23 cellular contexts compared by ENCODE assay signal in the genomic region with DNA sequence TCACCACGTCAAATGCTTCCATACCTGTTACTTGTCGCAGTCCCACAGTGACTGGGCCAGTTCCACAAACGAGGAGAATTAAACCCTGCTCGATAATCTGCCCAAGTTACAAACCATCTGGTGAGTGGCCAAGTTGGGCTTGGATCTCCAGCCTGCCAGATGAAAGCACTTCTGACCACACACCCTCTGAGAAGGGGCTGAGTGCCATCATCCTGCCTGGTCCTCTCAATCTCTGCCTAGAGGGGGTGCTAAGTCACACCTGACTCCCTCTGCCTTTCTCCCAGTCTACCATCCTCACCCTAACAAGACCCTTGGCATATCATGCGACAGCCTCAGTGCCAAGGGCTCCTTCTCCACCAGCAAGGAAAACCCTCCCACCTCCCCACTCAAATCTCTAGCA. TPM values are rescaled to one million over a fixed set of nuclear protein-coding genes. Genes with fewer than 3 reads are reported as not detected.
DNase-seq lines count a peak whose midpoint lies in the region; ATAC-seq and TF ChIP-seq lines count a peak whose summit lies in the region.
"Had no signal": no experiment of that assay in that cellular context is flagged by ENCODE, and none has a peak within 500 bp of the region (broad histone marks: within the 10 kb centered on the region; RNA-seq: fewer than 3 reads in every experiment).

No MANE protein-coding gene starts in this region.

- H3K23ac ChIP-seq in neuronal stem cell (ENCODE audit: low read depth, low read length, poor library complexity) = peak overlapping the region; percentile 40

- H3K4me2 ChIP-seq in neuronal stem cell (ENCODE audit: insufficient read depth, low read length, poor library complexity, severe bottlenecking) = no peak overlapping the region

- no peak overlapping the region for H2AK5ac ChIP-seq in neuronal stem cell (ENCODE audit: low read depth, low read length)

- H3K9ac ChIP-seq in neuronal stem cell (ENCODE audit: low read depth, low read length, poor library complexity) = no peak overlapping the region

- H3K36me3 Mint-ChIP-seq in activated CD8-positive, alpha-beta T cell treated with anti-CD3 and anti-CD28 coated beads, Interleukin-2, amount 10 ng/mL, durations not matched to agents 7 days and 5 days (ENCODE audit: low read depth) = peaks cover 38% of the 10 kb centered on the region
- peaks cover 22% of the 10 kb centered on the region for H3K36me3 Mint-ChIP-seq in activated CD8-positive, alpha-beta T cell treated with anti-CD3 and anti-CD28 coated beads for 36 hours (ENCODE audit: low read depth)
- H3K36me3 Mint-ChIP-seq in activated T-helper 17 cell treated with anti-CD3 and anti-CD28 coated beads, Interleukin-2, amount 50 U/mL, for 72 hours (ENCODE audit: low read depth) = peaks cover 76% of the 10 kb centered on the region
- H3K36me3 Mint-ChIP-seq in HFFc6 (ENCODE audit: low read depth) = peaks cover 38% of the 10 kb centered on the region
- H3K36me3 Mint-ChIP-seq in activated CD8-positive, alpha-beta memory T cell treated with anti-CD3 and anti-CD28 coated beads, Interleukin-2, amount 10 ng/mL, durations not matched to agents 7 days and 5 days = peaks cover 19% of the 10 kb centered on the region

- peaks cover 4% of the 10 kb centered on the region for H3K79me1 ChIP-seq in neuronal stem cell (ENCODE audit: low read depth, low read length)

- H2BK15ac ChIP-seq in neuronal stem cell (ENCODE audit: low read length) = no peak overlapping the region

- CTCF ChIA-PET in activated CD8-positive, alpha-beta T cell treated with anti-CD3 and anti-CD28 coated beads, Interleukin-2, amount 10 ng/mL, durations not matched to agents 7 days and 5 days (lab: Charles Lee) = interaction anchor here (1.5 kb wide), 1 partner anchor 106 kb away, joined by 3 read pairs; no protein-coding TSS in a partner anchor
- CTCF ChIA-PET in activated CD8-positive, alpha-beta T cell treated with anti-CD3 and anti-CD28 coated beads for 36 hours (lab: Charles Lee) = no interaction called here
- CTCF ChIA-PET in activated CD8-positive, alpha-beta memory T cell treated with anti-CD3 and anti-CD28 coated beads, Interleukin-2, amount 10 ng/mL, durations not matched to agents 7 days and 5 days (lab: Charles Lee) = no interaction called here

- H3K27ac ChIP-seq in neuronal stem cell (replicated peaks; ENCODE audit: low read length) = no peak overlapping the region
- H3K27ac ChIP-seq: 22Rv1, epithelial cell of prostate, sigmoid colon, vagina had no signal

- DNase-seq in activated CD8-positive, alpha-beta T cell treated with anti-CD3 and anti-CD28 coated beads, Interleukin-2, amount 10 ng/mL, durations not matched to agents 7 days and 5 days = no peak
- DNase-seq in activated CD8-positive, alpha-beta T cell treated with anti-CD3 and anti-CD28 coated beads for 36 hours = no peak
- DNase-seq in fibroblast of peridontal ligament (ENCODE audit: extremely low read depth) = peak; percentile 23
- no peak for DNase-seq in neuronal stem cell (ENCODE audit: low spot score)
- DNase-seq in HFFc6 = no peak
- no peak for DNase-seq in NCI-H774 (lab: John Stamatoyannopoulos, UW)
- DNase-seq in activated CD8-positive, alpha-beta memory T cell treated with anti-CD3 and anti-CD28 coated beads, Interleukin-2, amount 10 ng/mL, durations not matched to agents 7 days and 5 days = no peak
- DNase-seq: activated CD4-positive, alpha-beta T cell treated with anti-CD3 and anti-CD28 coated beads for 36 hours; activated naive CD4-positive, alpha-beta T cell treated with anti-CD3 and anti-CD28 coated beads for 36 hours; cerebellar nuclear complex; HCEC 1CT; NCI-H2029 treated with DMSO at 0.1 percent for 48 hours; NCI-H226; NCI-H748 treated with DMSO at 0.1 percent for 48 hours; sigmoid colon; stimulated activated naive CD4-positive, alpha-beta T cell treated with Interleukin-2 at 50 U/mL for 16 hours; T-helper 2 cell had no signal

- no peak overlapping the region for H2BK120ac ChIP-seq in neuronal stem cell (ENCODE audit: low read depth, low read length)

- no peak overlapping the region for H2BK5ac ChIP-seq in neuronal stem cell (ENCODE audit: low read length)

- no peak overlapping the region for H3K18ac ChIP-seq in neuronal stem cell (ENCODE audit: low read length)

- peaks cover 0 to 3% of the 10 kb centered on the region in 2 donors for H3K4me1 ChIP-seq in neuronal stem cell (ENCODE audit: control insufficient read depth in 2 of 2, insufficient read depth in 1 of 2, low read depth in 1 of 2, low read length in 2 of 2)
- H3K4me1 ChIP-seq: sigmoid colon, vagina had no signal

- no peak overlapping the region for H2BK12ac ChIP-seq in neuronal stem cell (ENCODE audit: low read length)

- WGBS in neuronal stem cell (ENCODE audit: extremely low coverage in 2 of 2, insufficient read length in 2 of 2, insufficient replicate concordance in 1 of 2), 2 donors = no CpG with 5 or more reads among the region's 5 CpGs

- peaks cover 53 to 86% of the 10 kb centered on the region in 2 donors for H3K36me3 ChIP-seq in neuronal stem cell (replicated peaks in 1 of 2; ENCODE audit: control insufficient read depth in 2 of 2, insufficient read depth in 2 of 2, low read length in 2 of 2)

- no peaks in the 10 kb centered on the region for H3K27me3 Mint-ChIP-seq in activated CD8-positive, alpha-beta T cell treated with anti-CD3 and anti-CD28 coated beads, Interleukin-2, amount 10 ng/mL, durations not matched to agents 7 days and 5 days (ENCODE audit: low read depth)
- H3K27me3 Mint-ChIP-seq in activated CD8-positive, alpha-beta T cell treated with anti-CD3 and anti-CD28 coated beads for 36 hours = no peaks in the 10 kb centered on the region
- H3K27me3 Mint-ChIP-seq in activated T-helper 17 cell treated with anti-CD3 and anti-CD28 coated beads, Interleukin-2, amount 50 U/mL, for 72 hours = no peaks in the 10 kb centered on the region
- peaks cover 6% of the 10 kb centered on the region; the same call in 1 of the 2 replicates for H3K27me3 Mint-ChIP-seq in HFFc6 (ENCODE audit: insufficient read depth)
- H3K27me3 Mint-ChIP-seq in activated CD8-positive, alpha-beta memory T cell treated with anti-CD3 and anti-CD28 coated beads, Interleukin-2, amount 10 ng/mL, durations not matched to agents 7 days and 5 days = no peaks in the 10 kb centered on the region
- H3K27me3 Mint-ChIP-seq: activated CD4-positive, alpha-beta T cell treated with anti-CD3 and anti-CD28 coated beads for 36 hours had no signal

- H3K9me3 Mint-ChIP-seq in activated CD8-positive, alpha-beta T cell treated with anti-CD3 and anti-CD28 coated beads, Interleukin-2, amount 10 ng/mL, durations not matched to agents 7 days and 5 days (ENCODE audit: insufficient read depth) = no peaks in the 10 kb centered on the region
- no peaks in the 10 kb centered on the region for H3K9me3 Mint-ChIP-seq in activated CD8-positive, alpha-beta T cell treated with anti-CD3 and anti-CD28 coated beads for 36 hours
- H3K9me3 Mint-ChIP-seq in activated T-helper 17 cell treated with anti-CD3 and anti-CD28 coated beads, Interleukin-2, amount 50 U/mL, for 72 hours = no peaks in the 10 kb centered on the region
- no peaks in the 10 kb centered on the region for H3K9me3 Mint-ChIP-seq in HFFc6
- no peaks in the 10 kb centered on the region for H3K9me3 Mint-ChIP-seq in activated CD8-positive, alpha-beta memory T cell treated with anti-CD3 and anti-CD28 coated beads, Interleukin-2, amount 10 ng/mL, durations not matched to agents 7 days and 5 days (ENCODE audit: low read depth)
- H3K9me3 Mint-ChIP-seq: activated naive CD4-positive, alpha-beta T cell treated with anti-CD3 and anti-CD28 coated beads for 36 hours had no signal

- no peaks in the 10 kb centered on the region for H3K4me1 Mint-ChIP-seq in activated CD8-positive, alpha-beta T cell treated with anti-CD3 and anti-CD28 coated beads, Interleukin-2, amount 10 ng/mL, durations not matched to agents 7 days and 5 days (ENCODE audit: low read depth)
- peaks cover 4% of the 10 kb centered on the region for H3K4me1 Mint-ChIP-seq in activated CD8-positive, alpha-beta T cell treated with anti-CD3 and anti-CD28 coated beads for 36 hours (ENCODE audit: low read depth)
- H3K4me1 Mint-ChIP-seq in activated T-helper 17 cell treated with anti-CD3 and anti-CD28 coated beads, Interleukin-2, amount 50 U/mL, for 72 hours = no peaks in the 10 kb centered on the region
- no peaks in the 10 kb centered on the region for H3K4me1 Mint-ChIP-seq in HFFc6 (ENCODE audit: low read depth)
- H3K4me1 Mint-ChIP-seq in activated CD8-positive, alpha-beta memory T cell treated with anti-CD3 and anti-CD28 coated beads, Interleukin-2, amount 10 ng/mL, durations not matched to agents 7 days and 5 days = peaks cover 3% of the 10 kb centered on the region

- no peak overlapping the region for H3K4me3 Mint-ChIP-seq in activated CD8-positive, alpha-beta T cell treated with anti-CD3 and anti-CD28 coated beads, Interleukin-2, amount 10 ng/mL, durations not matched to agents 7 days and 5 days
- H3K4me3 Mint-ChIP-seq in activated CD8-positive, alpha-beta T cell treated with anti-CD3 and anti-CD28 coated beads for 36 hours = no peak overlapping the region
- no peak overlapping the region for H3K4me3 Mint-ChIP-seq in activated T-helper 17 cell treated with anti-CD3 and anti-CD28 coated beads, Interleukin-2, amount 50 U/mL, for 72 hours
- no peak overlapping the region for H3K4me3 Mint-ChIP-seq in HFFc6
- no peak overlapping the region for H3K4me3 Mint-ChIP-seq in activated CD8-positive, alpha-beta memory T cell treated with anti-CD3 and anti-CD28 coated beads, Interleukin-2, amount 10 ng/mL, durations not matched to agents 7 days and 5 days
- H3K4me3 Mint-ChIP-seq: activated CD4-positive, alpha-beta T cell treated with anti-CD3 and anti-CD28 coated beads for 36 hours; activated naive CD4-positive, alpha-beta T cell treated with anti-CD3 and anti-CD28 coated beads for 36 hours had no signal

- POLR2A ChIA-PET in activated CD8-positive, alpha-beta T cell treated with anti-CD3 and anti-CD28 coated beads, Interleukin-2, amount 10 ng/mL, durations not matched to agents 7 days and 5 days (lab: Charles Lee) = no interaction called here
- POLR2A ChIA-PET in activated CD8-positive, alpha-beta T cell treated with anti-CD3 and anti-CD28 coated beads for 36 hours (lab: Charles Lee) = no interaction called here

- no peak for TF ChIP-seq CTCF in activated CD8-positive, alpha-beta T cell treated with anti-CD3 and anti-CD28 coated beads for 36 hours (IDR thresholded peaks at IDR 0.05)
- no peak for TF ChIP-seq CTCF in HFFc6 (IDR thresholded peaks at IDR 0.05)

- no peak overlapping the region for H3K4me3 ChIP-seq in neuronal stem cell (ENCODE audit: low read length in 2 of 2)
- H3K4me3 ChIP-seq: K562, lung, sigmoid colon, vagina had no signal

- H4K91ac ChIP-seq in neuronal stem cell (ENCODE audit: low read depth, low read length, poor library complexity) = no peak overlapping the region

- no peak overlapping the region for H2AFZ ChIP-seq in neuronal stem cell (ENCODE audit: low read length)

- peak overlapping the region; percentile 57 for H3K27ac Mint-ChIP-seq in activated CD8-positive, alpha-beta T cell treated with anti-CD3 and anti-CD28 coated beads, Interleukin-2, amount 10 ng/mL, durations not matched to agents 7 days and 5 days
- H3K27ac Mint-ChIP-seq in activated CD8-positive, alpha-beta T cell treated with anti-CD3 and anti-CD28 coated beads for 36 hours = no peak overlapping the region
- H3K27ac Mint-ChIP-seq in activated T-helper 17 cell treated with anti-CD3 and anti-CD28 coated beads, Interleukin-2, amount 50 U/mL, for 72 hours = peak overlapping the region; percentile 12
- no peak overlapping the region for H3K27ac Mint-ChIP-seq in HFFc6
- H3K27ac Mint-ChIP-seq in activated CD8-positive, alpha-beta memory T cell treated with anti-CD3 and anti-CD28 coated beads, Interleukin-2, amount 10 ng/mL, durations not matched to agents 7 days and 5 days = no peak overlapping the region
- H3K27ac Mint-ChIP-seq: activated CD4-positive, alpha-beta T cell treated with anti-CD3 and anti-CD28 coated beads for 36 hours; activated naive CD4-positive, alpha-beta T cell treated with anti-CD3 and anti-CD28 coated beads for 36 hours had no signal

- no peaks in the 10 kb centered on the region for H3K27me3 ChIP-seq in neuronal stem cell (ENCODE audit: control insufficient read depth in 3 of 3, insufficient read depth in 3 of 3, low read depth in 1 of 3, low read length in 3 of 3)
- H3K27me3 ChIP-seq: sigmoid colon, vagina had no signal

- H3K9me3 ChIP-seq in neuronal stem cell (replicated peaks in 1 of 2; ENCODE audit: control insufficient read depth in 2 of 2, insufficient read depth in 1 of 2, low read depth in 1 of 2, low read length in 2 of 2) = no peaks in the 10 kb centered on the region
- H3K9me3 ChIP-seq: sigmoid colon, vagina had no signal

- no peak for ATAC-seq in activated CD8-positive, alpha-beta T cell treated with anti-CD3 and anti-CD28 coated beads, Interleukin-2, amount 10 ng/mL, durations not matched to agents 7 days and 5 days
- no peak for ATAC-seq in activated CD8-positive, alpha-beta T cell treated with anti-CD3 and anti-CD28 coated beads for 36 hours
- no peak for ATAC-seq in activated T-helper 17 cell treated with anti-CD3 and anti-CD28 coated beads, Interleukin-2, amount 50 U/mL, for 72 hours (replicated peaks)
- ATAC-seq in activated CD8-positive, alpha-beta memory T cell treated with anti-CD3 and anti-CD28 coated beads, Interleukin-2, amount 10 ng/mL, durations not matched to agents 7 days and 5 days = no peak
- ATAC-seq: activated CD4-positive, alpha-beta T cell treated with anti-CD3 and anti-CD28 coated beads for 36 hours; K562 had no signal

- no peak overlapping the region for H3K14ac ChIP-seq in neuronal stem cell (ENCODE audit: low read length)

- intact Hi-C loops in activated CD8-positive, alpha-beta T cell treated with anti-CD3 and anti-CD28 coated beads for 36 hours (cut with micrococcal nuclease) = no loop called here

- H3K4ac ChIP-seq in neuronal stem cell (ENCODE audit: low read length) = no peak overlapping the region

- H4K8ac ChIP-seq in neuronal stem cell (ENCODE audit: low read depth, low read length) = no peak overlapping the region

RNA-seq across cellular contexts. Expression of a gene that starts 15.8 kb away (rescaled TPM):
- total RNA-seq in activated CD8-positive, alpha-beta T cell treated with anti-CD3 and anti-CD28 coated beads, Interleukin-2, amount 10 ng/mL, durations not matched to agents 7 days and 5 days = 10 to 100 TPM; 84.3 to 92.8 TPM
- 10 to 100 TPM; 47.9 to 48.0 TPM for total RNA-seq in activated CD8-positive, alpha-beta T cell treated with anti-CD3 and anti-CD28 coated beads for 36 hours
- total RNA-seq in activated T-helper 17 cell treated with anti-CD3 and anti-CD28 coated beads, Interleukin-2, amount 50 U/mL, for 72 hours = 10 to 100 TPM; 31.4 to 78.1 TPM
- 51.0 TPM for polyA plus RNA-seq in neuronal stem cell (2013, experiment 1 of 2)
- 50.1 TPM for polyA plus RNA-seq in neuronal stem cell (2013, experiment 2 of 2)
- total RNA-seq in HFFc6 (2021; fragmentation: NEBNext Ultra II Directional; extraction: Animal tissue kit (Norgen Biotek cat#: 25700)) = 100 to 1,000 TPM in 2 of 6 experiments, 10 to 100 TPM in 4; 85.0 to 101 (median 96.4) TPM
- total RNA-seq in activated CD8-positive, alpha-beta memory T cell treated with anti-CD3 and anti-CD28 coated beads, Interleukin-2, amount 10 ng/mL, durations not matched to agents 7 days and 5 days = 10 to 100 TPM; 60.9 to 71.8 TPM

RNA-seq across cellular contexts. Expression of a gene that starts 16.5 kb away (rescaled TPM):
- total RNA-seq in activated CD8-positive, alpha-beta T cell treated with anti-CD3 and anti-CD28 coated beads, Interleukin-2, amount 10 ng/mL, durations not matched to agents 7 days and 5 days = 1 to 10 TPM; 8.5 to 8.9 TPM
- total RNA-seq in activated CD8-positive, alpha-beta T cell treated with anti-CD3 and anti-CD28 coated beads for 36 hours = 10 to 100 TPM; 13.9 TPM
- 10 to 100 TPM; 11.4 to 22.3 TPM for total RNA-seq in activated T-helper 17 cell treated with anti-CD3 and anti-CD28 coated beads, Interleukin-2, amount 50 U/mL, for 72 hours
- 16.9 TPM for polyA plus RNA-seq in neuronal stem cell (2013, experiment 1 of 2)
- 16.9 TPM for polyA plus RNA-seq in neuronal stem cell (2013, experiment 2 of 2)
- 10 to 100 TPM; 33.7 to 50.3 (median 37.0) TPM for total RNA-seq in HFFc6 (2021; fragmentation: NEBNext Ultra II Directional; extraction: Animal tissue kit (Norgen Biotek cat#: 25700))
- total RNA-seq in activated CD8-positive, alpha-beta memory T cell treated with anti-CD3 and anti-CD28 coated beads, Interleukin-2, amount 10 ng/mL, durations not matched to agents 7 days and 5 days = 10 to 100 TPM; 10.4 to 12.0 TPM

RNA-seq across cellular contexts. Expression of a gene that starts 22.0 kb away (rescaled TPM):
- total RNA-seq in activated CD8-positive, alpha-beta T cell treated with anti-CD3 and anti-CD28 coated beads, Interleukin-2, amount 10 ng/mL, durations not matched to agents 7 days and 5 days = 10 to 100 TPM; 57.5 to 58.7 TPM
- total RNA-seq in activated CD8-positive, alpha-beta T cell treated with anti-CD3 and anti-CD28 coated beads for 36 hours = 100 to 1,000 TPM; 108 TPM
- 10 to 100 TPM; 65.2 to 67.3 TPM for total RNA-seq in activated T-helper 17 cell treated with anti-CD3 and anti-CD28 coated beads, Interleukin-2, amount 50 U/mL, for 72 hours
- 46.8 TPM for polyA plus RNA-seq in neuronal stem cell (2013, experiment 1 of 2)
- polyA plus RNA-seq in neuronal stem cell (2013, experiment 2 of 2) = 50.0 TPM
- total RNA-seq in HFFc6 (2021; fragmentation: NEBNext Ultra II Directional; extraction: Animal tissue kit (Norgen Biotek cat#: 25700)) = 10 to 100 TPM; 52.6 to 62.9 (median 58.7) TPM
- 10 to 100 TPM; 64.2 to 71.0 TPM for total RNA-seq in activated CD8-positive, alpha-beta memory T cell treated with anti-CD3 and anti-CD28 coated beads, Interleukin-2, amount 10 ng/mL, durations not matched to agents 7 days and 5 days

RNA-seq across cellular contexts. Expression of a gene that starts 22.2 kb away (rescaled TPM):
- 10 to 100 TPM; 11.1 to 12.4 TPM for total RNA-seq in activated CD8-positive, alpha-beta T cell treated with anti-CD3 and anti-CD28 coated beads, Interleukin-2, amount 10 ng/mL, durations not matched to agents 7 days and 5 days
- total RNA-seq in activated CD8-positive, alpha-beta T cell treated with anti-CD3 and anti-CD28 coated beads for 36 hours = 10 to 100 TPM; 10.6 to 11.5 TPM
- total RNA-seq in activated T-helper 17 cell treated with anti-CD3 and anti-CD28 coated beads, Interleukin-2, amount 50 U/mL, for 72 hours = 10 to 100 TPM; 19.7 to 31.4 TPM
- 14.2 TPM for polyA plus RNA-seq in neuronal stem cell (2013, experiment 1 of 2)
- polyA plus RNA-seq in neuronal stem cell (2013, experiment 2 of 2) = 14.7 TPM
- 10 to 100 TPM; 10.7 to 12.6 (median 11.8) TPM for total RNA-seq in HFFc6 (2021; fragmentation: NEBNext Ultra II Directional; extraction: Animal tissue kit (Norgen Biotek cat#: 25700))
- 10 to 100 TPM; 15.1 to 16.4 TPM for total RNA-seq in activated CD8-positive, alpha-beta memory T cell treated with anti-CD3 and anti-CD28 coated beads, Interleukin-2, amount 10 ng/mL, durations not matched to agents 7 days and 5 days

RNA-seq across cellular contexts. Expression of a gene that starts 23.1 kb away (rescaled TPM):
- total RNA-seq in activated CD8-positive, alpha-beta T cell treated with anti-CD3 and anti-CD28 coated beads, Interleukin-2, amount 10 ng/mL, durations not matched to agents 7 days and 5 days = 10 to 100 TPM; 75.4 to 76.0 TPM
- 10 to 100 TPM; 58.6 to 64.0 TPM for total RNA-seq in activated CD8-positive, alpha-beta T cell treated with anti-CD3 and anti-CD28 coated beads for 36 hours
- total RNA-seq in activated T-helper 17 cell treated with anti-CD3 and anti-CD28 coated beads, Interleukin-2, amount 50 U/mL, for 72 hours = 10 to 100 TPM; 64.0 to 65.6 TPM
- 95.2 TPM for polyA plus RNA-seq in neuronal stem cell (2013, experiment 1 of 2)
- polyA plus RNA-seq in neuronal stem cell (2013, experiment 2 of 2) = 93.6 TPM
- total RNA-seq in HFFc6 (2021; fragmentation: NEBNext Ultra II Directional; extraction: Animal tissue kit (Norgen Biotek cat#: 25700)) = 10 to 100 TPM; 41.6 to 51.2 (median 45.9) TPM
- 10 to 100 TPM; 62.6 to 75.1 TPM for total RNA-seq in activated CD8-positive, alpha-beta memory T cell treated with anti-CD3 and anti-CD28 coated beads, Interleukin-2, amount 10 ng/mL, durations not matched to agents 7 days and 5 days

Comparison
In these comparisons a context has a peak if more than half of its experiments do, and no peak if none do; other contexts are left out.
1. H3K27ac Mint-ChIP-seq: peak in activated CD8-positive, alpha-beta T cell treated with anti-CD3 and anti-CD28 coated beads, Interleukin-2, amount 10 ng/mL, durations not matched to agents 7 days and 5 days (single experiment) and activated T-helper 17 cell treated with anti-CD3 and anti-CD28 coated beads, Interleukin-2, amount 50 U/mL, for 72 hours (single experiment); none in activated CD8-positive, alpha-beta T cell treated with anti-CD3 and anti-CD28 coated beads for 36 hours (single experiment), HFFc6 (single experiment) and activated CD8-positive, alpha-beta memory T cell treated with anti-CD3 and anti-CD28 coated beads, Interleukin-2, amount 10 ng/mL, durations not matched to agents 7 days and 5 days (single experiment).